In the genomic region with DNA sequence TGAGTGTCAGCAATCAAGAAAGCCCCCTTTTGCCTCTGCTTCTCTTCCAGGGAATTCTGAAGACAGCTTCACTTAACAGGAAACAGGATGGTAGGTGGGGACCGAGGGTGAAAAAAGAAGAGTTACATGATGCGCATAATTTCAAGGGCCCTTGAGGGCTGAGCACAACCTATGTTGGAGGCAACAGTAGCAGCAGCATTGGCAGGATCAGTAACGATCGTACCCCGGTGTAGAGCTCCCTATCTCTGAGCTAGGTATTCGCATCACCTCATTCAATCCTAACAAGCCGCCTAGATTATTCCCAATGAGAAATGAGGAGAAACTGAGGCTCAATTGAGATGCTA, we compare ENCODE assay signal across 9 cellular contexts. TPM values are rescaled to one million over a fixed set of nuclear protein-coding genes. Genes with fewer than 3 reads are reported as not detected.
DNase-seq lines count a peak whose midpoint lies in the region; ATAC-seq, FAIRE-seq and TF ChIP-seq lines count a peak whose summit lies in the region.
"Had no signal": no experiment of that assay in that cellular context is flagged by ENCODE, and none has a peak within 500 bp of the region (broad histone marks: within the 10 kb centered on the region; RNA-seq: fewer than 3 reads in every experiment).

No MANE protein-coding gene starts in this region.

- peak; percentile 28 for ATAC-seq in activated CD8-positive, alpha-beta memory T cell treated with anti-CD3 and anti-CD28 coated beads, Interleukin-2, amount 10 ng/mL, durations not matched to agents 7 days and 5 days
- ATAC-seq in effector memory CD8-positive, alpha-beta T cell (replicated peaks): peak; percentile 18
- ATAC-seq in HG03175 (IDR thresholded peaks at IDR 0.05; ENCODE audit: unreplicated experiment): no peak

- no peak for DNase-seq in activated CD8-positive, alpha-beta memory T cell treated with anti-CD3 and anti-CD28 coated beads, Interleukin-2, amount 10 ng/mL, durations not matched to agents 7 days and 5 days
- no peak for DNase-seq in activated CD8-positive, alpha-beta memory T cell treated with anti-CD3 and anti-CD28 coated beads, Interleukin-2, amount 50 U/mL, for 4 hours
- DNase-seq in effector memory CD8-positive, alpha-beta T cell: peak in 1 of 3 experiments; percentile 5
- DNase-seq in H54 (ENCODE audit: insufficient read length, low spot score): no peak
- DNase-seq in cerebellar cortex (ENCODE audit: low spot score): no peak

- H3K27ac ChIP-seq in OCI-LY3 (ENCODE audit: low read length) (no peak overlapping the region), mucosa of rectum (ENCODE audit: low read depth in 2 of 2, low read length in 2 of 2) (peak overlapping the region in 1 of 2 donors; percentile 76)

- H4K20me1 ChIP-seq in OCI-LY3 (ENCODE audit: insufficient read depth, low read length): no peaks in the 10 kb centered on the region

- no peaks in the 10 kb centered on the region for H3K9me3 Mint-ChIP-seq in activated CD8-positive, alpha-beta memory T cell treated with anti-CD3 and anti-CD28 coated beads, Interleukin-2, amount 10 ng/mL, durations not matched to agents 7 days and 5 days (ENCODE audit: low read depth)
- H3K9me3 Mint-ChIP-seq in effector memory CD8-positive, alpha-beta T cell: no peaks in the 10 kb centered on the region

- FAIRE-seq in H54 (lab: Jason Lieb, UNC): no peak
- FAIRE-seq: colon had no signal

- H3K36me3 Mint-ChIP-seq in activated CD8-positive, alpha-beta memory T cell treated with anti-CD3 and anti-CD28 coated beads, Interleukin-2, amount 10 ng/mL, durations not matched to agents 7 days and 5 days: peaks cover 3% of the 10 kb centered on the region
- peaks cover 3% of the 10 kb centered on the region for H3K36me3 Mint-ChIP-seq in effector memory CD8-positive, alpha-beta T cell (ENCODE audit: insufficient read depth)

- peak overlapping the region; percentile 84 for H3K27ac Mint-ChIP-seq in activated CD8-positive, alpha-beta memory T cell treated with anti-CD3 and anti-CD28 coated beads, Interleukin-2, amount 10 ng/mL, durations not matched to agents 7 days and 5 days
- peak overlapping the region; percentile 84 to 92 for H3K27ac Mint-ChIP-seq in effector memory CD8-positive, alpha-beta T cell

- H3K27me3 Mint-ChIP-seq in activated CD8-positive, alpha-beta memory T cell treated with anti-CD3 and anti-CD28 coated beads, Interleukin-2, amount 10 ng/mL, durations not matched to agents 7 days and 5 days: no peaks in the 10 kb centered on the region
- no peaks in the 10 kb centered on the region for H3K27me3 Mint-ChIP-seq in effector memory CD8-positive, alpha-beta T cell

- H3K9ac ChIP-seq in OCI-LY3 (ENCODE audit: low read length) (peak overlapping the region; percentile 96), mucosa of rectum (ENCODE audit: low read depth in 1 of 2, low read length in 2 of 2) (peak overlapping the region; percentile 78 to 93)

- H3K4me2 ChIP-seq in OCI-LY3 (ENCODE audit: low read length): peak overlapping the region; percentile 92

- H3K4me3 Mint-ChIP-seq in activated CD8-positive, alpha-beta memory T cell treated with anti-CD3 and anti-CD28 coated beads, Interleukin-2, amount 10 ng/mL, durations not matched to agents 7 days and 5 days: peak overlapping the region; percentile 81
- H3K4me3 Mint-ChIP-seq in effector memory CD8-positive, alpha-beta T cell: peak overlapping the region; percentile 86 to 87

- peak overlapping the region; percentile 100 for H2AFZ ChIP-seq in OCI-LY3 (ENCODE audit: low read depth, low read length)

- TF ChIP-seq CTCF in OCI-LY3 (IDR thresholded peaks at IDR 0.05; ENCODE audit: low read depth, low read length): no peak

- peaks cover 51% of the 10 kb centered on the region for H3K79me2 ChIP-seq in OCI-LY3 (ENCODE audit: low read length)

- CTCF ChIA-PET in activated CD8-positive, alpha-beta memory T cell treated with anti-CD3 and anti-CD28 coated beads, Interleukin-2, amount 10 ng/mL, durations not matched to agents 7 days and 5 days (lab: Charles Lee): interaction anchor here (0.9 to 4.0 kb wide), 6 partner anchors 28 to 148 kb away, joined by 4 to 25 read pairs (median 8); partner anchors contain the start of genes DCAF1 and TEX264

- H3K36me3 ChIP-seq in OCI-LY3 (replicated peaks; ENCODE audit: low read depth, low read length) (peaks cover 7% of the 10 kb centered on the region), mucosa of rectum (ENCODE audit: control insufficient read depth in 2 of 2, insufficient read depth in 2 of 2, low read length in 2 of 2) (peaks cover 3 to 4% of the 10 kb centered on the region in 2 donors)

- no peaks in the 10 kb centered on the region for H3K27me3 ChIP-seq in OCI-LY3 (ENCODE audit: low read depth, low read length)
- H3K27me3 ChIP-seq in mucosa of rectum (ENCODE audit: control insufficient read depth in 2 of 2, insufficient read depth in 2 of 2, low read length in 2 of 2): no peaks in the 10 kb centered on the region

- H3K4me1 ChIP-seq in OCI-LY3 (ENCODE audit: low read length) (peaks cover 18% of the 10 kb centered on the region), mucosa of rectum (ENCODE audit: control insufficient read depth in 2 of 2, insufficient read depth in 2 of 2, low read length in 2 of 2) (peaks cover 11 to 14% of the 10 kb centered on the region in 2 donors)

- peaks cover 32% of the 10 kb centered on the region for H3K4me1 Mint-ChIP-seq in activated CD8-positive, alpha-beta memory T cell treated with anti-CD3 and anti-CD28 coated beads, Interleukin-2, amount 10 ng/mL, durations not matched to agents 7 days and 5 days
- peaks cover 28 to 32% of the 10 kb centered on the region in 2 donors for H3K4me1 Mint-ChIP-seq in effector memory CD8-positive, alpha-beta T cell (ENCODE audit: low read depth in 2 of 2)

- H3K4me3 ChIP-seq in OCI-LY3 (ENCODE audit: low read length): peak overlapping the region; percentile 88
- peak overlapping the region; percentile 79 to 90 for H3K4me3 ChIP-seq in mucosa of rectum (ENCODE audit: low read length in 2 of 2)

- no peaks in the 10 kb centered on the region for H3K9me3 ChIP-seq in OCI-LY3 (ENCODE audit: insufficient read depth, low read length)
- no peaks in the 10 kb centered on the region for H3K9me3 ChIP-seq in mucosa of rectum (ENCODE audit: control insufficient read depth in 2 of 2, low read length in 2 of 2)

- no peak for TF ChIP-seq POLR2A in H54 (IDR thresholded peaks at IDR 0.05; ENCODE audit: low read depth, low read length)

RNA-seq across cellular contexts. Expression of gene RAD54L2, which starts 0.4 kb away (rescaled TPM):
- 10 to 100 TPM; 34.0 to 35.1 TPM for total RNA-seq in activated CD8-positive, alpha-beta memory T cell treated with anti-CD3 and anti-CD28 coated beads, Interleukin-2, amount 10 ng/mL, durations not matched to agents 7 days and 5 days

RNA-seq across cellular contexts. Expression of gene DCAF1, which starts 38.3 kb away (rescaled TPM):
- total RNA-seq in activated CD8-positive, alpha-beta memory T cell treated with anti-CD3 and anti-CD28 coated beads, Interleukin-2, amount 10 ng/mL, durations not matched to agents 7 days and 5 days: 10 to 100 TPM; 34.9 to 41.7 TPM
